13 cellular contexts compared by ENCODE assay signal in genomic region chr17:74190807-74191206, GRCh38. TPM values are rescaled to one million over a fixed set of nuclear protein-coding genes. Genes with fewer than 3 reads are reported as not detected.
DNase-seq lines count a peak whose midpoint lies in the region; ATAC-seq and TF ChIP-seq lines count a peak whose summit lies in the region.
"Had no signal": no experiment of that assay in that cellular context is flagged by ENCODE, and none has a peak within 500 bp of the region (broad histone marks: within the 10 kb centered on the region; RNA-seq: fewer than 3 reads in every experiment).

No MANE protein-coding gene starts in this region.

- no peaks in the 10 kb centered on the region for H3K36me3 ChIP-seq in GM23338 (ENCODE audit: insufficient read depth)
- H3K36me3 ChIP-seq: SJSA1 had no signal

- H3K27me3 ChIP-seq in GM23338 (ENCODE audit: insufficient read depth) = no peaks in the 10 kb centered on the region

- POLR2A ChIA-PET in RWPE1 (lab: Yijun Ruan, JAX; ENCODE audit: low non-redundant PET) = no interaction called here

- no peaks in the 10 kb centered on the region for H3K9me3 Mint-ChIP-seq in GM23338
- H3K9me3 Mint-ChIP-seq in stimulated activated memory B cell treated with anti-CD40 and anti-IgM and Interleukin-4, amounts not matched to agents 10 μg/mL and 1 μg/mL and 100 μg/mL, for 72 hours = no peaks in the 10 kb centered on the region
- H3K9me3 Mint-ChIP-seq: CD14-positive monocyte had no signal

- 0 out of 2 replicates have a peak, but pooled peaks cover 4% of the 10 kb centered on the region for H3K4me1 ChIP-seq in GM23338 (ENCODE audit: insufficient read depth)
- H3K4me1 ChIP-seq: SJSA1 had no signal

- peak; percentile 77 for ATAC-seq in GM23338
- ATAC-seq in GM21529 (IDR thresholded peaks at IDR 0.05; ENCODE audit: unreplicated experiment) = no peak
- no peak for ATAC-seq in HG02623 (IDR thresholded peaks at IDR 0.05; ENCODE audit: unreplicated experiment)
- no peak for ATAC-seq in stimulated activated memory B cell treated with anti-CD40 and anti-IgM and Interleukin-4, amounts not matched to agents 10 μg/mL and 1 μg/mL and 100 μg/mL, for 72 hours

- no peaks in the 10 kb centered on the region for H4K20me1 ChIP-seq in GM23338 (replicated peaks; ENCODE audit: insufficient read depth)

- no peak overlapping the region for H3K27ac Mint-ChIP-seq in GM23338
- H3K27ac Mint-ChIP-seq in stimulated activated memory B cell treated with anti-CD40 and anti-IgM and Interleukin-4, amounts not matched to agents 10 μg/mL and 1 μg/mL and 100 μg/mL, for 72 hours = no peak overlapping the region
- H3K27ac Mint-ChIP-seq: CD14-positive monocyte; stimulated activated naive CD8-positive, alpha-beta T cell treated with anti-CD3 and anti-CD28 coated beads, Interleukin-15, Interleukin-2, amounts not matched to agents 100 ng/mL and 50 ng/mL, for 24 hours had no signal

- H3K4me3 Mint-ChIP-seq in GM23338 = no peak overlapping the region
- no peak overlapping the region for H3K4me3 Mint-ChIP-seq in stimulated activated memory B cell treated with anti-CD40 and anti-IgM and Interleukin-4, amounts not matched to agents 10 μg/mL and 1 μg/mL and 100 μg/mL, for 72 hours
- H3K4me3 Mint-ChIP-seq: CD14-positive monocyte; stimulated activated naive CD8-positive, alpha-beta T cell treated with anti-CD3 and anti-CD28 coated beads, Interleukin-15, Interleukin-2, amounts not matched to agents 100 ng/mL and 50 ng/mL, for 24 hours had no signal

- peaks cover 4% of the 10 kb centered on the region for H3K27me3 Mint-ChIP-seq in GM23338 (ENCODE audit: insufficient read depth, low read depth, poor library complexity)
- H3K27me3 Mint-ChIP-seq in stimulated activated memory B cell treated with anti-CD40 and anti-IgM and Interleukin-4, amounts not matched to agents 10 μg/mL and 1 μg/mL and 100 μg/mL, for 72 hours = peaks cover 66% of the 10 kb centered on the region

- no peak for TF ChIP-seq CTCF in GM23338 (conservative IDR thresholded peaks at IDR 0.05; ENCODE audit: low read depth in 2 of 2)
- no peak for TF ChIP-seq CTCF in RWPE1 (conservative IDR thresholded peaks at IDR 0.05; ENCODE audit: low read depth)
- no peak for TF ChIP-seq CTCF in fibroblast of mammary gland (conservative IDR thresholded peaks at IDR 0.05; ENCODE audit: control insufficient read depth, insufficient read depth, low read depth, low read length)

- H3K4me3 ChIP-seq in GM23338 (no peak overlapping the region), fibroblast of mammary gland (ENCODE audit: control insufficient read depth, low read depth, low read length) (no peak overlapping the region)
- H3K4me3 ChIP-seq: SJSA1 had no signal

- DNase-seq in GM23338 (ENCODE audit: low spot score) (peak; percentile 69), RWPE1 (ENCODE audit: low spot score) (peak; percentile 29), fibroblast of mammary gland (ENCODE audit: low read depth) (peak; percentile 29), myocyte (ENCODE audit: low read depth) (peak; percentile 60), NOMO-1 (lab: John Stamatoyannopoulos, UW; ENCODE audit: unreplicated experiment in 2 of 2) (no peak)
- DNase-seq: activated gamma-delta T cell treated with Interleukin-2 at 50 U/mL for 16 hours, left colon had no signal

- H3K27ac ChIP-seq in GM23338 (ENCODE audit: low read depth) (no peak overlapping the region), RWPE1 (no peak overlapping the region)
- H3K27ac ChIP-seq: SJSA1 had no signal

- H3K4me1 Mint-ChIP-seq in GM23338 = peaks cover 18% of the 10 kb centered on the region
- H3K4me1 Mint-ChIP-seq in stimulated activated memory B cell treated with anti-CD40 and anti-IgM and Interleukin-4, amounts not matched to agents 10 μg/mL and 1 μg/mL and 100 μg/mL, for 72 hours = peaks cover 5% of the 10 kb centered on the region

- no peak overlapping the region for H3K4me2 ChIP-seq in GM23338

- no peak overlapping the region for H2AFZ ChIP-seq in GM23338

- CTCF ChIA-PET in RWPE1 (lab: Yijun Ruan, JAX) = interaction anchor here (0.6 to 1.2 kb wide), 2 partner anchors 9 to 16 kb away, joined by 5 to 9 read pairs; no protein-coding TSS in a partner anchor

- H3K9me2 ChIP-seq in GM23338 (ENCODE audit: insufficient read depth) = no peaks in the 10 kb centered on the region

- H3F3A ChIP-seq in GM23338 (replicated peaks; ENCODE audit: low read depth) = no peaks in the 10 kb centered on the region

- no peaks in the 10 kb centered on the region for H3K36me3 Mint-ChIP-seq in GM23338 (ENCODE audit: low read depth)
- H3K36me3 Mint-ChIP-seq in stimulated activated memory B cell treated with anti-CD40 and anti-IgM and Interleukin-4, amounts not matched to agents 10 μg/mL and 1 μg/mL and 100 μg/mL, for 72 hours = no peaks in the 10 kb centered on the region
- H3K36me3 Mint-ChIP-seq: CD14-positive monocyte had no signal

- H3K79me2 ChIP-seq in GM23338 (replicated peaks; ENCODE audit: insufficient read depth) = no peaks in the 10 kb centered on the region

TF ChIP-seq in GM23338, 12 proteins besides CTCF, POLR2A, EP300 and RAD21:
- TF ChIP-seq CREB1 (CRISPR knock-in tag; IDR thresholded peaks at IDR 0.05; ENCODE audit: low read depth) (no peak), NANOG (IDR thresholded peaks at IDR 0.05; ENCODE audit: borderline replicate concordance) (no peak), EZH2phosphoT487 (IDR thresholded peaks at IDR 0.05; ENCODE audit: unreplicated experiment) (no peak), JUNB (IDR thresholded peaks at IDR 0.05; ENCODE audit: unreplicated experiment) (no peak)
- TF ChIP-seq, protein P1, sequence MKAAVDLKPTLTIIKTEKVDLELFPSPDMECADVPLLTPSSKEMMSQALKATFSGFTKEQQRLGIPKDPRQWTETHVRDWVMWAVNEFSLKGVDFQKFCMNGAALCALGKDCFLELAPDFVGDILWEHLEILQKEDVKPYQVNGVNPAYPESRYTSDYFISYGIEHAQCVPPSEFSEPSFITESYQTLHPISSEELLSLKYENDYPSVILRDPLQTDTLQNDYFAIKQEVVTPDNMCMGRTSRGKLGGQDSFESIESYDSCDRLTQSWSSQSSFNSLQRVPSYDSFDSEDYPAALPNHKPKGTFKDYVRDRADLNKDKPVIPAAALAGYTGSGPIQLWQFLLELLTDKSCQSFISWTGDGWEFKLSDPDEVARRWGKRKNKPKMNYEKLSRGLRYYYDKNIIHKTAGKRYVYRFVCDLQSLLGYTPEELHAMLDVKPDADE (IDR thresholded peaks at IDR 0.05) = no peak
- TF ChIP-seq, protein P2, sequence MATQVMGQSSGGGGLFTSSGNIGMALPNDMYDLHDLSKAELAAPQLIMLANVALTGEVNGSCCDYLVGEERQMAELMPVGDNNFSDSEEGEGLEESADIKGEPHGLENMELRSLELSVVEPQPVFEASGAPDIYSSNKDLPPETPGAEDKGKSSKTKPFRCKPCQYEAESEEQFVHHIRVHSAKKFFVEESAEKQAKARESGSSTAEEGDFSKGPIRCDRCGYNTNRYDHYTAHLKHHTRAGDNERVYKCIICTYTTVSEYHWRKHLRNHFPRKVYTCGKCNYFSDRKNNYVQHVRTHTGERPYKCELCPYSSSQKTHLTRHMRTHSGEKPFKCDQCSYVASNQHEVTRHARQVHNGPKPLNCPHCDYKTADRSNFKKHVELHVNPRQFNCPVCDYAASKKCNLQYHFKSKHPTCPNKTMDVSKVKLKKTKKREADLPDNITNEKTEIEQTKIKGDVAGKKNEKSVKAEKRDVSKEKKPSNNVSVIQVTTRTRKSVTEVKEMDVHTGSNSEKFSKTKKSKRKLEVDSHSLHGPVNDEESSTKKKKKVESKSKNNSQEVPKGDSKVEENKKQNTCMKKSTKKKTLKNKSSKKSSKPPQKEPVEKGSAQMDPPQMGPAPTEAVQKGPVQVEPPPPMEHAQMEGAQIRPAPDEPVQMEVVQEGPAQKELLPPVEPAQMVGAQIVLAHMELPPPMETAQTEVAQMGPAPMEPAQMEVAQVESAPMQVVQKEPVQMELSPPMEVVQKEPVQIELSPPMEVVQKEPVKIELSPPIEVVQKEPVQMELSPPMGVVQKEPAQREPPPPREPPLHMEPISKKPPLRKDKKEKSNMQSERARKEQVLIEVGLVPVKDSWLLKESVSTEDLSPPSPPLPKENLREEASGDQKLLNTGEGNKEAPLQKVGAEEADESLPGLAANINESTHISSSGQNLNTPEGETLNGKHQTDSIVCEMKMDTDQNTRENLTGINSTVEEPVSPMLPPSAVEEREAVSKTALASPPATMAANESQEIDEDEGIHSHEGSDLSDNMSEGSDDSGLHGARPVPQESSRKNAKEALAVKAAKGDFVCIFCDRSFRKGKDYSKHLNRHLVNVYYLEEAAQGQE (IDR thresholded peaks at IDR 0.05; ENCODE audit: unreplicated experiment) = peak; percentile 89
TF ChIP-seq in GM23338: peak in this region for 1.

RNA-seq across cellular contexts. Expression of gene RPL38, which starts 12.7 kb away (rescaled TPM):
- total RNA-seq in GM23338 (2014; rRNA removed; shearing (Covaris generic)) = 231 and 286 TPM in 2 replicates
- polyA plus RNA-seq in GM23338 (2016; fragmentation: Nextera tagmentation; extraction: Ambion mirVana) = 5,312 and 5,616 TPM in 2 replicates
- 239 and 288 TPM in 2 replicates for total RNA-seq in myocyte
- 2,289 TPM for polyA plus RNA-seq in myocyte (2012)

RNA-seq across cellular contexts. Expression of gene TTYH2, which starts 22.6 kb away (rescaled TPM):
- total RNA-seq in GM23338 (2014; rRNA removed; shearing (Covaris generic)) = 3.9 and 5.2 TPM in 2 replicates
- 1.4 and 2.1 TPM in 2 replicates for polyA plus RNA-seq in GM23338 (2016; fragmentation: Nextera tagmentation; extraction: Ambion mirVana)
- 1.4 and 8.8 TPM in 2 replicates for total RNA-seq in myocyte
- polyA plus RNA-seq in myocyte (2012) = 0.59 TPM

Comparison
In these comparisons a context has a peak if more than half of its experiments do, and no peak if none do; other contexts are left out.
1. DNase-seq: peak in GM23338 (single experiment), RWPE1 (single experiment), fibroblast of mammary gland (single experiment) and myocyte (single experiment); none in NOMO-1 (0 of 2).